In genomic region chr4:171846232-171846631, GRCh38 we compare ENCODE assay signal across 8 cellular contexts. TPM values are rescaled to one million over a fixed set of nuclear protein-coding genes. Genes with fewer than 3 reads are reported as not detected.
DNase-seq lines count a peak whose midpoint lies in the region; ATAC-seq and TF ChIP-seq lines count a peak whose summit lies in the region.

No MANE protein-coding gene starts in this region.

- no peak overlapping the region for H3K4me3 Mint-ChIP-seq in brain
- H3K4me3 Mint-ChIP-seq in natural killer cell treated with Interleukin-12 subunit alpha and Interleukin-12 subunit beta and Interleukin-15 and Interleukin-18, amount 100 ng/mL, for 72 hours: no peak overlapping the region

- no peak overlapping the region for H2AK5ac ChIP-seq in mesendoderm (ENCODE audit: low read length)

- peaks cover 17% of the 10 kb centered on the region for H3K4me1 Mint-ChIP-seq in brain
- H3K4me1 Mint-ChIP-seq in natural killer cell treated with Interleukin-12 subunit alpha and Interleukin-12 subunit beta and Interleukin-15 and Interleukin-18, amount 100 ng/mL, for 72 hours (ENCODE audit: low read depth in 2 of 2): no peaks in the 10 kb centered on the region

- TF ChIP-seq CTCF in brain (conservative IDR thresholded peaks at IDR 0.05): peak; percentile 43 to 59
- TF ChIP-seq CTCF in ovary (IDR thresholded peaks at IDR 0.05): no peak

- H3K23ac ChIP-seq in mesendoderm (ENCODE audit: low read length): no peak overlapping the region

- intact Hi-C loops in ovary (cut with DNase I): no loop called here

- no peak for TF ChIP-seq POLR2A in ovary (IDR thresholded peaks at IDR 0.05)

- H2BK120ac ChIP-seq in mesendoderm (ENCODE audit: low read depth, low read length): no peak overlapping the region

- H3K27me3 ChIP-seq in mesendoderm (ENCODE audit: insufficient read depth, low read length, poor library complexity) (no peaks in the 10 kb centered on the region), ovary (no peaks in the 10 kb centered on the region)

- H2BK15ac ChIP-seq in mesendoderm (replicated peaks; ENCODE audit: low read depth): no peak overlapping the region

- H3K56ac ChIP-seq in mesendoderm (ENCODE audit: low read length): no peak overlapping the region

- peak; percentile 51 for DNase-seq in DMS153 treated with DMSO at 0.1 percent for 48 hours (lab: John Stamatoyannopoulos, UW; ENCODE audit: unreplicated experiment)
- peak; percentile 45 for DNase-seq in NCI-H2107 treated with DMSO at 0.1 percent for 48 hours (lab: John Stamatoyannopoulos, UW; ENCODE audit: unreplicated experiment)
- DNase-seq in mesendoderm: peak; percentile 84
- DNase-seq in ovary: no peak
- DNase-seq in natural killer cell treated with Interleukin-12 subunit alpha and Interleukin-12 subunit beta and Interleukin-15 and Interleukin-18, amount 100 ng/mL, for 72 hours (ENCODE audit: low spot score): no peak

- H3K9ac ChIP-seq in mesendoderm (ENCODE audit: low read length): no peak overlapping the region

- H3K79me2 ChIP-seq in mesendoderm (ENCODE audit: control insufficient read depth, insufficient read depth, low read length): no peaks in the 10 kb centered on the region

- H2BK5ac ChIP-seq in mesendoderm (ENCODE audit: low read length): no peak overlapping the region

- no peak overlapping the region for H3K4me2 ChIP-seq in mesendoderm (ENCODE audit: low read length)

- H3K4ac ChIP-seq in mesendoderm (ENCODE audit: low read depth, low read length): no peak overlapping the region

- WGBS in mesendoderm (ENCODE audit: extremely low coverage, insufficient coverage, low lambda C conversion rate): no CpG with 5 or more reads among the region's 2 CpGs
- WGBS in ovary, 3 donors: 45 to 55% (median 51%) methylated on average over 2 of the region's 2 CpGs

- H4K8ac ChIP-seq in mesendoderm (ENCODE audit: low read depth, low read length): no peak overlapping the region

- H4K5ac ChIP-seq in mesendoderm (ENCODE audit: low read length): no peak overlapping the region

- peak; percentile 45 for ATAC-seq in GM18873 (IDR thresholded peaks at IDR 0.05; ENCODE audit: low FRiP score, unreplicated experiment)
- ATAC-seq in HG03103 (IDR thresholded peaks at IDR 0.05; ENCODE audit: low read depth, unreplicated experiment): peak; percentile 83
- ATAC-seq in natural killer cell treated with Interleukin-12 subunit alpha and Interleukin-12 subunit beta and Interleukin-15 and Interleukin-18, amount 100 ng/mL, for 72 hours: no peak

- H3K36me3 Mint-ChIP-seq in brain: no peaks in the 10 kb centered on the region
- no peaks in the 10 kb centered on the region for H3K36me3 Mint-ChIP-seq in natural killer cell treated with Interleukin-12 subunit alpha and Interleukin-12 subunit beta and Interleukin-15 and Interleukin-18, amount 100 ng/mL, for 72 hours

- no peak for TF ChIP-seq EP300 in ovary (IDR thresholded peaks at IDR 0.05)

- H3K9me3 Mint-ChIP-seq in brain: no peaks in the 10 kb centered on the region
- H3K9me3 Mint-ChIP-seq in natural killer cell treated with Interleukin-12 subunit alpha and Interleukin-12 subunit beta and Interleukin-15 and Interleukin-18, amount 100 ng/mL, for 72 hours: peaks cover 3% of the 10 kb centered on the region

- H3K27ac Mint-ChIP-seq in brain: no peak overlapping the region
- H3K27ac Mint-ChIP-seq in natural killer cell treated with Interleukin-12 subunit alpha and Interleukin-12 subunit beta and Interleukin-15 and Interleukin-18, amount 100 ng/mL, for 72 hours: no peak overlapping the region

- no peaks in the 10 kb centered on the region for H3K9me3 ChIP-seq in ovary

- H3K27me3 Mint-ChIP-seq in brain: peaks cover 3% of the 10 kb centered on the region
- H3K27me3 Mint-ChIP-seq in natural killer cell treated with Interleukin-12 subunit alpha and Interleukin-12 subunit beta and Interleukin-15 and Interleukin-18, amount 100 ng/mL, for 72 hours: no peaks in the 10 kb centered on the region

- no peak overlapping the region for H3K4me3 ChIP-seq in mesendoderm (ENCODE audit: low read length)
- H3K4me3 ChIP-seq in ovary: no peak overlapping the region

- H3K36me3 ChIP-seq in mesendoderm (ENCODE audit: control insufficient read depth, insufficient read depth, low read length) (no peaks in the 10 kb centered on the region), ovary (no peaks in the 10 kb centered on the region)

- no peaks in the 10 kb centered on the region for H3K79me1 ChIP-seq in mesendoderm (ENCODE audit: low read length)

- H3K27ac ChIP-seq in mesendoderm (ENCODE audit: low read depth, low read length): no peak overlapping the region
- no peak overlapping the region for H3K27ac ChIP-seq in ovary

- no peaks in the 10 kb centered on the region for H3K4me1 ChIP-seq in mesendoderm (ENCODE audit: control insufficient read depth, low read depth, low read length)
- H3K4me1 ChIP-seq in ovary (ENCODE audit: insufficient read depth): no peaks in the 10 kb centered on the region

- H3K18ac ChIP-seq in mesendoderm (ENCODE audit: low read length): no peak overlapping the region

RNA-seq across cellular contexts. Expression of gene GALNTL6, which starts 33.0 kb away (rescaled TPM):
- 0.12 TPM for polyA plus RNA-seq in brain (ENCODE audit: insufficient read depth, low read depth, low replicate concordance)
- 0.31 TPM for polyA plus RNA-seq in mesendoderm (2013, experiment 1 of 2)
- polyA plus RNA-seq in mesendoderm (2013, experiment 2 of 2): 0.52 TPM
- total RNA-seq in ovary: 1 to 10 TPM in 1 of 7 donors, under 1 TPM in 1, not detected in 5; 0.11 to 1.8 TPM
- polyA plus RNA-seq in ovary: not detected
- total RNA-seq in natural killer cell treated with Interleukin-12 subunit alpha and Interleukin-12 subunit beta and Interleukin-15 and Interleukin-18, amount 100 ng/mL, for 72 hours: not detected

Comparison
In these comparisons a context has a peak if more than half of its experiments do, and no peak if none do; other contexts are left out.
1. DNase-seq: peak in DMS153 treated with DMSO at 0.1 percent for 48 hours (single experiment), NCI-H2107 treated with DMSO at 0.1 percent for 48 hours (single experiment) and mesendoderm (single experiment); none in ovary (0 of 5) and natural killer cell treated with Interleukin-12 subunit alpha and Interleukin-12 subunit beta and Interleukin-15 and Interleukin-18, amount 100 ng/mL, for 72 hours (single experiment).
2. ATAC-seq: peak in GM18873 (single experiment) and HG03103 (single experiment); none in natural killer cell treated with Interleukin-12 subunit alpha and Interleukin-12 subunit beta and Interleukin-15 and Interleukin-18, amount 100 ng/mL, for 72 hours (0 of 2).
3. CTCF ChIP-seq: peak in brain (2 of 2); none in ovary (0 of 3).